Comparison of ENCODE assay signal across 18 cellular contexts in the genomic region with DNA sequence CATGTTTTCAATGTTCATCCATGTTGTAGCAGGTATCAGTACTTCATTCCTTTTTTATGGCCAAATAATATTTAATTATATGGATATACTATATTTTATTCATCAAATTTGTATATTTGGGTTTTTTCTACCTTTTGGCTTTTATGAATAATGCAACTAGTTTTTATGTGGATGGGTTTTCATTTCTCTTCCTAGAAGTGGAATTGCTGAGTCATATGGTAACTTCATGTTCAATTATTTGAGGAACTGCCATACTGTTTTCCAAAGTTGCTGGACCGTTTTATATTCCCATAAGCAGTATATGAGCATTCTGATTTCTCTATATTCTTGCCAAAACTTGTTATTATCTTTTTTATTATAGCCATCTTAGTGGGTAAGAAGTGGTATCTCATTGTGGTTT. TPM values are rescaled to one million over a fixed set of nuclear protein-coding genes. Genes with fewer than 3 reads are reported as not detected.
DNase-seq lines count a peak whose midpoint lies in the region; ATAC-seq, FAIRE-seq and TF ChIP-seq lines count a peak whose summit lies in the region.
"Had no signal": no experiment of that assay in that cellular context is flagged by ENCODE, and none has a peak within 500 bp of the region (broad histone marks: within the 10 kb centered on the region; RNA-seq: fewer than 3 reads in every experiment).

No MANE protein-coding gene starts in this region.

- dilution Hi-C loops in IMR-90 (cut with HindIII; ENCODE audit: low sequenced_read_pairs, unreplicated experiment) = no loop called here

- H3K4me3 ChIP-seq in A549 = no peak overlapping the region
- H3K4me3 ChIP-seq in IMR-90 (ENCODE audit: insufficient read depth, low read depth, low read length) = no peak overlapping the region
- H3K4me3 ChIP-seq in K562 = no peak overlapping the region
- no peak overlapping the region for H3K4me3 ChIP-seq in uterus
- H3K4me3 ChIP-seq: BLaER1 treated with 17β-estradiol and CSF1 and Interleukin-3, amounts not matched to agents 10 nM and 100 nM had no signal

- H4K91ac ChIP-seq in IMR-90 (ENCODE audit: insufficient read depth, low read depth, low read length) = no peak overlapping the region

- no peaks in the 10 kb centered on the region for H3K79me1 ChIP-seq in IMR-90 (ENCODE audit: low read depth in 1 of 2, low read length in 2 of 2)

- no peak overlapping the region for H4K5ac ChIP-seq in IMR-90 (ENCODE audit: low read depth, low read length)

- H4K8ac ChIP-seq in IMR-90 (ENCODE audit: low read depth in 2 of 2, low read length in 2 of 2) = no peak overlapping the region

- H3K79me2 ChIP-seq in K562 (ENCODE audit: control insufficient read depth, insufficient read depth, low read length) = no peaks in the 10 kb centered on the region

- FAIRE-seq in A549 (lab: Jason Lieb, UNC) (no peak), K562 (lab: Jason Lieb, UNC) (no peak)
- FAIRE-seq: D721Med, GM12891, GM19239 had no signal

- H3K9me3 ChIP-seq in A549 (no peaks in the 10 kb centered on the region), IMR-90 (ENCODE audit: control insufficient read depth, insufficient read depth, low read length) (no peaks in the 10 kb centered on the region), K562 (replicated peaks; ENCODE audit: control insufficient read depth, insufficient read depth, low read depth, low read length) (no peaks in the 10 kb centered on the region), uterus (no peaks in the 10 kb centered on the region)

- TF ChIP-seq EP300 in A549 (IDR thresholded peaks at IDR 0.05) (no peak), K562 (IDR thresholded peaks at IDR 0.05; ENCODE audit: low read length) (no peak)

- H3K36me3 ChIP-seq in IMR-90 (ENCODE audit: control insufficient read depth, insufficient read depth, low read length) = no peaks in the 10 kb centered on the region
- no peaks in the 10 kb centered on the region for H3K36me3 ChIP-seq in K562 (ENCODE audit: control insufficient read depth, insufficient read depth, low read length)
- H3K36me3 ChIP-seq in uterus = no peaks in the 10 kb centered on the region
- H3K36me3 ChIP-seq: BLaER1 treated with 17β-estradiol and CSF1 and Interleukin-3, amounts not matched to agents 10 nM and 100 nM had no signal

- peaks cover 3% of the 10 kb centered on the region for H3K27me3 ChIP-seq in IMR-90 (ENCODE audit: control insufficient read depth, insufficient read depth, low read length)
- H3K27me3 ChIP-seq in K562 (ENCODE audit: control insufficient read depth in 2 of 2, insufficient read depth in 2 of 2, low read length in 2 of 2) = peaks cover 5 to 19% of the 10 kb centered on the region in 2 experiments; a peak in 4 of 5 replicates
- no peaks in the 10 kb centered on the region for H3K27me3 ChIP-seq in uterus
- H3K27me3 ChIP-seq: BLaER1 treated with 17β-estradiol and CSF1 and Interleukin-3, amounts not matched to agents 10 nM and 100 nM had no signal

- H3K27ac ChIP-seq in A549 (no peak overlapping the region), IMR-90 (ENCODE audit: insufficient read depth, low read length) (no peak overlapping the region), K562 (ENCODE audit: extremely low read depth, low read depth, low read length) (no peak overlapping the region), uterus (no peak overlapping the region)
- H3K27ac ChIP-seq: BLaER1 treated with 17β-estradiol and CSF1 and Interleukin-3, amounts not matched to agents 10 nM and 100 nM; C4-2B had no signal

- no peak overlapping the region for H2AK9ac ChIP-seq in IMR-90 (replicated peaks; ENCODE audit: low read depth, low read length, poor library complexity)

- no peak overlapping the region for H3K56ac ChIP-seq in IMR-90 (ENCODE audit: extremely low read depth, insufficient read depth, low read length)

- no peak overlapping the region for H3K23ac ChIP-seq in IMR-90 (ENCODE audit: low read depth, low read length)

- intact Hi-C loops in IMR-90 (cut with micrococcal nuclease) = no loop called here
- intact Hi-C loops in K562 (cut with micrococcal nuclease) = no loop called here
- intact Hi-C loops in uterus (cut with DNase I; ENCODE audit: low total_unique reads) = no loop called here

- H3K18ac ChIP-seq in IMR-90 (ENCODE audit: low read depth, low read length) = no peak overlapping the region

- H3K9ac ChIP-seq in IMR-90 (ENCODE audit: low read depth, low read length) (no peak overlapping the region), K562 (ENCODE audit: insufficient read depth in 1 of 2, low read depth in 2 of 2, low read length in 2 of 2) (no peak overlapping the region)
- H3K9ac ChIP-seq: BLaER1 treated with 17β-estradiol and CSF1 and Interleukin-3, amounts not matched to agents 10 nM and 100 nM had no signal

- H3K4me2 ChIP-seq in A549 (no peak overlapping the region), IMR-90 (ENCODE audit: low read depth, low read length) (no peak overlapping the region), K562 (ENCODE audit: insufficient read depth, low read length) (no peak overlapping the region)
- H3K4me2 ChIP-seq: BLaER1 treated with 17β-estradiol and CSF1 and Interleukin-3, amounts not matched to agents 10 nM and 100 nM had no signal

- CTCF ChIA-PET in A549 (lab: Yijun Ruan, JAX) = no interaction called here
- CTCF ChIA-PET in IMR-90 (lab: Yijun Ruan, JAX) = no interaction called here
- CTCF ChIA-PET in K562 (lab: Yijun Ruan, JAX; ENCODE audit: low intra/inter-chr PET ratio) = no interaction called here

- H3K4me1 ChIP-seq in A549 = no peaks in the 10 kb centered on the region
- no peaks in the 10 kb centered on the region for H3K4me1 ChIP-seq in IMR-90 (ENCODE audit: control insufficient read depth, insufficient read depth, low read length)
- no peaks in the 10 kb centered on the region for H3K4me1 ChIP-seq in K562 (replicated peaks in 1 of 2; ENCODE audit: control insufficient read depth in 2 of 2, insufficient read depth in 2 of 2, low read length in 2 of 2)
- no peaks in the 10 kb centered on the region for H3K4me1 ChIP-seq in uterus
- H3K4me1 ChIP-seq: Caco-2 had no signal

- DNase-seq in A549 (ENCODE audit: low read depth in 1 of 2, low spot score in 1 of 2) = no peak
- no peak for DNase-seq in IMR-90
- DNase-seq in K562 (ENCODE audit: extremely low read depth in 1 of 4, low spot score in 3 of 4) = no peak
- no peak for DNase-seq in uterus
- DNase-seq: 8988T; AML-193; Caco-2; Calu3; CD4-positive, alpha-beta T cell; CD8-positive, alpha-beta T cell; DMS79 treated with DMSO at 0.1 percent for 48 hours; GF-D8 had no signal

- H4K20me1 ChIP-seq in IMR-90 (ENCODE audit: insufficient read depth, low read length) (no peaks in the 10 kb centered on the region), K562 (replicated peaks; ENCODE audit: control insufficient read depth, insufficient read depth, low read length) (no peaks in the 10 kb centered on the region)
- H4K20me1 ChIP-seq: BLaER1 treated with 17β-estradiol and CSF1 and Interleukin-3, amounts not matched to agents 10 nM and 100 nM had no signal

- ATAC-seq in A549 = no peak
- ATAC-seq in IMR-90 (ENCODE audit: low read depth) = no peak
- ATAC-seq in K562 = no peak
- no peak for ATAC-seq in HG03460 (IDR thresholded peaks at IDR 0.05; ENCODE audit: unreplicated experiment)
- ATAC-seq: CD8-positive, alpha-beta T cell had no signal

- no peak overlapping the region for H2BK15ac ChIP-seq in IMR-90 (ENCODE audit: low read depth, low read length)

- POLR2A ChIA-PET in A549 (lab: Yijun Ruan, JAX) = no interaction called here
- POLR2A ChIA-PET in IMR-90 (lab: Charles Lee; ENCODE audit: unreplicated experiment) = no interaction called here
- POLR2A ChIA-PET in K562 (lab: Yijun Ruan, JAX) = no interaction called here

- no peak overlapping the region for H3K14ac ChIP-seq in IMR-90 (replicated peaks; ENCODE audit: low read depth, low read length)

- H2AFZ ChIP-seq in IMR-90 (replicated peaks; ENCODE audit: low read length, poor library complexity) (no peak overlapping the region), K562 (ENCODE audit: low read depth, low read length) (no peak overlapping the region)

- in situ Hi-C loops in IMR-90 (cut with MboI; ENCODE audit: low sequenced_read_pairs) (no loop called here), K562 (cut with MboI) (no loop called here)

- no peak overlapping the region for H2BK120ac ChIP-seq in IMR-90 (ENCODE audit: low read depth, low read length)

- no peak overlapping the region for H3K4ac ChIP-seq in IMR-90 (ENCODE audit: low read depth, low read length)

- no peak overlapping the region for H2BK20ac ChIP-seq in IMR-90 (ENCODE audit: low read depth, low read length)

- 88% methylated on average over 1 of the region's 1 CpG for WGBS in A549 (ENCODE audit: missing lambda C conversion rate)
- no CpG with 5 or more reads among the region's 1 CpG for WGBS in IMR-90 (ENCODE audit: extremely low coverage in 2 of 2, insufficient read length in 1 of 2), 2 experiments
- 3% methylated on average over 1 of the region's 1 CpG for WGBS in K562 (ENCODE audit: insufficient coverage, low coverage, missing lambda C conversion rate)

- TF ChIP-seq POLR2A in A549 (IDR thresholded peaks at IDR 0.05; ENCODE audit: low read length) = no peak
- TF ChIP-seq POLR2A in IMR-90 (IDR thresholded peaks at IDR 0.05; ENCODE audit: low read depth, low read length) = no peak
- no peak for TF ChIP-seq POLR2A in K562 (conservative IDR thresholded peaks at IDR 0.05)
- TF ChIP-seq POLR2A in uterus (IDR thresholded peaks at IDR 0.05) = no peak

- H2BK5ac ChIP-seq in IMR-90 (ENCODE audit: low read depth, low read length, poor library complexity, severe bottlenecking) = no peak overlapping the region

- TF ChIP-seq CTCF in A549 (IDR thresholded peaks at IDR 0.05) (no peak), IMR-90 (conservative IDR thresholded peaks at IDR 0.05; ENCODE audit: low read depth, low read length) (no peak), K562 (IDR thresholded peaks at IDR 0.05 in 2 of 3, conservative IDR thresholded peaks at IDR 0.05 in 1 of 3; ENCODE audit: insufficient read depth in 2 of 3, low read depth in 1 of 3, low read length in 3 of 3) (no peak), uterus (IDR thresholded peaks at IDR 0.05) (no peak)

- H3K9me1 ChIP-seq in IMR-90 (ENCODE audit: insufficient read depth, low read length) (no peaks in the 10 kb centered on the region), K562 (ENCODE audit: control insufficient read depth, insufficient read depth, low read length) (no peaks in the 10 kb centered on the region)

- TF ChIP-seq RAD21 in A549 (conservative IDR thresholded peaks at IDR 0.05 in 1 of 2, IDR thresholded peaks at IDR 0.05 in 1 of 2) (no peak), IMR-90 (IDR thresholded peaks at IDR 0.05; ENCODE audit: low read length) (no peak), K562 (CRISPR knock-in tag; conservative IDR thresholded peaks at IDR 0.05 in 1 of 2, IDR thresholded peaks at IDR 0.05 in 1 of 2) (no peak)

- no TSS peak for BruUV-seq in IMR-90 (replicated peaks; lab: Mats Ljungman, UMichigan)
- BruUV-seq in K562 (replicated peaks; lab: Mats Ljungman, UMichigan) = no TSS peak

- no peak overlapping the region for H2AK5ac ChIP-seq in IMR-90 (ENCODE audit: low read depth, low read length)

RNA-seq across cellular contexts. Expression of a gene that starts 16.0 kb away (rescaled TPM):
- polyA plus RNA-seq in A549 (2011; rRNA removed) = 0.80 and 1.3 TPM in 2 replicates
- 0.22 and 0.35 TPM in 2 replicates for polyA plus RNA-seq in A549 (2012; cell fraction: cytosol; rRNA removed)
- polyA plus RNA-seq in A549 (2012; cell fraction: nucleus; rRNA removed) = 0.28 and 0.34 TPM in 2 replicates
- polyA plus RNA-seq in A549 (2017; fragmentation: RNase III; extraction: RNeasy Plus Mini Kit Qiagen cat#74134 plus additional on column Dnase treatment) = 0.54 to 0.73 TPM (median 0.62 TPM) in 3 replicates
- 1.3 and 2.2 TPM in 2 replicates for polyA minus RNA-seq in A549 (2011; rRNA and poly(A)+ RNA removed)
- 0.28 and 0.36 TPM in 2 replicates for total RNA-seq in IMR-90 (2012; rRNA removed)
- polyA plus RNA-seq in IMR-90 (2012; rRNA removed) = 0.19 and 0.29 TPM in 2 replicates
- polyA plus RNA-seq in IMR-90 (2012; cell fraction: cytosol; rRNA removed) = 0.11 TPM in 2 replicates
- 0.50 and 2.7 TPM in 2 replicates for polyA plus RNA-seq in IMR-90 (2012; cell fraction: nucleus; rRNA removed; ENCODE audit: low replicate concordance)
- total RNA-seq in K562 (2011; cell fraction: chromatin; rRNA removed; ENCODE audit: low replicate concordance) = 0.30 TPM in 1 of 2 replicates, not detected in the other
- not detected in 2 replicates for total RNA-seq in K562 (2011; cell fraction: nucleolus; rRNA removed)
- total RNA-seq in K562 (2011; cell fraction: nucleoplasm; rRNA removed) = not detected in 2 replicates
- total RNA-seq in K562 (2014; rRNA removed) = not detected in 2 replicates
- total RNA-seq in K562 (2014; rRNA removed; fragmentation: Illumina TruSeq; extraction: Trizol) = 0.07 TPM in 1 of 2 replicates, not detected in the other
- total RNA-seq in K562 (2015; rRNA removed; fragmentation: Illumina TruSeq; extraction: Trizol) = 0.18 TPM in 1 of 2 replicates, not detected in the other
- not detected in 2 replicates for total RNA-seq in K562 (2021)
- polyA plus RNA-seq in K562 (2011; rRNA removed) = 0.04 TPM in 1 of 2 replicates, not detected in the other
- polyA plus RNA-seq in K562 (2011; cell fraction: cytosol; rRNA removed) = 0.01 and 0.09 TPM in 2 replicates
- 0.14 TPM in 1 of 2 replicates, not detected in the other for polyA plus RNA-seq in K562 (2011; cell fraction: nucleus; rRNA removed)
- 0.03 and 0.18 TPM in 2 replicates for polyA plus RNA-seq in K562 (2012)
- 0.22 TPM in 1 of 2 replicates, not detected in the other for polyA plus RNA-seq in K562 (2014; fragmentation: Illumina TruSeq; extraction: Trizol)
- polyA plus RNA-seq in K562 (2014; fragmentation: Nextera tagmentation; extraction: Ambion mirVana) = under 1 TPM in 1 of 2 experiments, not detected in 1; 0.07 TPM
- polyA plus RNA-seq in K562 (2014; rRNA removed) = 0.05 TPM in 1 of 2 replicates, not detected in the other
- 0.27 TPM in 1 of 2 replicates, not detected in the other for polyA minus RNA-seq in K562 (2011; rRNA and poly(A)+ RNA removed)
- not detected in 2 replicates for polyA minus RNA-seq in K562 (2011; cell fraction: cytosol; rRNA and poly(A)+ RNA removed)
- not detected in 2 replicates for polyA minus RNA-seq in K562 (2011; cell fraction: nucleus; rRNA and poly(A)+ RNA removed)
- total RNA-seq in uterus = 1 to 10 TPM in 3 of 4 donors, under 1 TPM in 1; 0.40 to 5.6 (median 1.8) TPM
- total RNA-seq: CD4-positive, alpha-beta T cell; CD8-positive, alpha-beta T cell had no signal

RNA-seq across cellular contexts. Expression of a gene that starts 16.0 kb away (rescaled TPM):
- polyA plus RNA-seq in A549 (2011; rRNA removed) (84.9 and 109 TPM in 2 replicates), A549 (2017; fragmentation: RNase III; extraction: RNeasy Plus Mini Kit Qiagen cat#74134 plus additional on column Dnase treatment) (139 to 178 TPM (median 151 TPM) in 3 replicates), IMR-90 (2012; rRNA removed) (79.0 and 82.8 TPM in 2 replicates), K562 (2011; rRNA removed) (74.8 and 102 TPM in 2 replicates), K562 (2014; fragmentation: Illumina TruSeq; extraction: Trizol) (283 and 349 TPM in 2 replicates), K562 (2014; fragmentation: Nextera tagmentation; extraction: Ambion mirVana) (100 to 1,000 TPM in 1 of 2 experiments, 10 to 100 TPM in 1; 95.2 to 157 TPM), K562 (2014; rRNA removed) (249 and 275 TPM in 2 replicates)
- polyA plus RNA-seq in A549 (2012; cell fraction: cytosol; rRNA removed) = 133 and 149 TPM in 2 replicates
- 93.1 and 111 TPM in 2 replicates for polyA plus RNA-seq in A549 (2012; cell fraction: nucleus; rRNA removed)
- polyA minus RNA-seq in A549 (2011; rRNA and poly(A)+ RNA removed) = 35.7 and 39.3 TPM in 2 replicates
- total RNA-seq in IMR-90 (2012; rRNA removed) (135 and 173 TPM in 2 replicates), K562 (2014; rRNA removed) (300 and 314 TPM in 2 replicates), K562 (2014; rRNA removed; fragmentation: Illumina TruSeq; extraction: Trizol) (251 and 264 TPM in 2 replicates), K562 (2015; rRNA removed; fragmentation: Illumina TruSeq; extraction: Trizol) (262 and 268 TPM in 2 replicates), K562 (2021) (175 and 182 TPM in 2 replicates), uterus (10 to 100 TPM; 15.4 to 42.4 (median 29.6) TPM)
- polyA plus RNA-seq in IMR-90 (2012; cell fraction: cytosol; rRNA removed) = 39.0 and 98.0 TPM in 2 replicates
- 35.8 and 55.8 TPM in 2 replicates for polyA plus RNA-seq in IMR-90 (2012; cell fraction: nucleus; rRNA removed; ENCODE audit: low replicate concordance)
- 94.0 and 95.1 TPM in 2 replicates for total RNA-seq in K562 (2011; cell fraction: chromatin; rRNA removed; ENCODE audit: low replicate concordance)
- total RNA-seq in K562 (2011; cell fraction: nucleolus; rRNA removed) = 64.3 and 68.4 TPM in 2 replicates
- total RNA-seq in K562 (2011; cell fraction: nucleoplasm; rRNA removed) = 71.1 and 80.7 TPM in 2 replicates
- polyA plus RNA-seq in K562 (2011; cell fraction: cytosol; rRNA removed) = 60.0 and 76.6 TPM in 2 replicates
- polyA plus RNA-seq in K562 (2011; cell fraction: nucleus; rRNA removed) = 76.3 and 82.2 TPM in 2 replicates
- 90.3 and 177 TPM in 2 replicates for polyA plus RNA-seq in K562 (2012)
- 58.1 and 63.4 TPM in 2 replicates for polyA minus RNA-seq in K562 (2011; rRNA and poly(A)+ RNA removed)
- polyA minus RNA-seq in K562 (2011; cell fraction: cytosol; rRNA and poly(A)+ RNA removed) = 43.2 and 43.7 TPM in 2 replicates
- 52.0 and 75.4 TPM in 2 replicates for polyA minus RNA-seq in K562 (2011; cell fraction: nucleus; rRNA and poly(A)+ RNA removed)
